In genomic region chr3:19885468-19885867, GRCh38 we compare ENCODE assay signal across 8 cellular contexts. TPM values are rescaled to one million over a fixed set of nuclear protein-coding genes. Genes with fewer than 3 reads are reported as not detected.
A peak's percentile ranks its signal among the peaks of the same experiment; 100 is the strongest.
DNase-seq lines count a peak whose midpoint lies in the region; ATAC-seq, FAIRE-seq and TF ChIP-seq lines count a peak whose summit lies in the region.

No MANE protein-coding gene starts in this region.

- ATAC-seq in PC-3 (no peak), aorta (ENCODE audit: low FRiP score) (no peak), GM18517 (IDR thresholded peaks at IDR 0.05; ENCODE audit: unreplicated experiment) (no peak)

- no peak overlapping the region for H3K4me2 ChIP-seq in PC-3 (ENCODE audit: low read length)
- H3K4me2 ChIP-seq in neuronal stem cell (ENCODE audit: insufficient read depth, low read length, poor library complexity, severe bottlenecking): no peak overlapping the region

- H2AFZ ChIP-seq in PC-3 (ENCODE audit: low read length) (no peak overlapping the region), neuronal stem cell (ENCODE audit: low read length) (no peak overlapping the region)

- H4K91ac ChIP-seq in neuronal stem cell (ENCODE audit: low read depth, low read length, poor library complexity): no peak overlapping the region

- peaks cover 16% of the 10 kb centered on the region for H3K4me1 ChIP-seq in PC-3 (ENCODE audit: insufficient read depth, low read length)
- no peaks in the 10 kb centered on the region for H3K4me1 ChIP-seq in endodermal cell (ENCODE audit: control insufficient read depth, insufficient read depth, low read length)
- H3K4me1 ChIP-seq in neuronal stem cell (ENCODE audit: control insufficient read depth in 2 of 2, insufficient read depth in 1 of 2, low read depth in 1 of 2, low read length in 2 of 2): no peaks in the 10 kb centered on the region
- peaks cover 0 to 2% of the 10 kb centered on the region in 2 donors for H3K4me1 ChIP-seq in aorta (ENCODE audit: control insufficient read depth in 1 of 2, insufficient read depth in 2 of 2, low read length in 2 of 2)

- no peak overlapping the region for H2BK120ac ChIP-seq in neuronal stem cell (ENCODE audit: low read depth, low read length)

- no peak overlapping the region for H2AK5ac ChIP-seq in neuronal stem cell (ENCODE audit: low read depth, low read length)

- WGBS in endodermal cell (ENCODE audit: insufficient coverage in 1 of 2, insufficient read length in 1 of 2), 2 experiments: 39% methylated on average over 5 of the region's 5 CpGs; no CpG with 5 or more reads in 1 of the 2 experiments
- WGBS in neuronal stem cell (ENCODE audit: extremely low coverage in 2 of 2, insufficient read length in 2 of 2, insufficient replicate concordance in 1 of 2), 2 donors: no CpG with 5 or more reads among the region's 5 CpGs
- 49 to 56% methylated on average over 5 of the region's 5 CpGs for WGBS in aorta, 2 donors

- no peaks in the 10 kb centered on the region for H4K20me1 ChIP-seq in PC-3 (ENCODE audit: low read length)

- H3K14ac ChIP-seq in neuronal stem cell (ENCODE audit: low read length): no peak overlapping the region

- no peak overlapping the region for H3K4ac ChIP-seq in neuronal stem cell (ENCODE audit: low read length)

- no peak overlapping the region for H2BK5ac ChIP-seq in neuronal stem cell (ENCODE audit: low read length)

- H3K9me3 Mint-ChIP-seq in endodermal cell: no peaks in the 10 kb centered on the region

- H3K36me3 Mint-ChIP-seq in endodermal cell (ENCODE audit: low read depth): no peaks in the 10 kb centered on the region

- H3K9ac ChIP-seq in PC-3 (ENCODE audit: low read length) (no peak overlapping the region), endodermal cell (ENCODE audit: extremely low read depth, low read length, poor library complexity, severe bottlenecking) (no peak overlapping the region), neuronal stem cell (ENCODE audit: low read depth, low read length, poor library complexity) (no peak overlapping the region)

- no peaks in the 10 kb centered on the region for H3K79me1 ChIP-seq in neuronal stem cell (ENCODE audit: low read depth, low read length)

- no peak overlapping the region for H2BK15ac ChIP-seq in neuronal stem cell (ENCODE audit: low read length)

- BruUV-seq in PC-3 (replicated peaks; lab: Mats Ljungman, UMichigan): no TSS peak

- TF ChIP-seq CTCF in PC-3 (conservative IDR thresholded peaks at IDR 0.05; ENCODE audit: low read depth, low read length) (peak; percentile 83), endodermal cell (conservative IDR thresholded peaks at IDR 0.05) (peak; percentile 83)

- no peaks in the 10 kb centered on the region for H3K27me3 Mint-ChIP-seq in endodermal cell (ENCODE audit: insufficient read depth)

- H3K27ac ChIP-seq in PC-3 (ENCODE audit: low read length): no peak overlapping the region
- H3K27ac ChIP-seq in endodermal cell (ENCODE audit: low read depth, low read length): no peak overlapping the region
- no peak overlapping the region for H3K27ac ChIP-seq in neuronal stem cell (replicated peaks; ENCODE audit: low read length)
- no peak overlapping the region for H3K27ac ChIP-seq in aorta (ENCODE audit: low read depth in 1 of 2, low read length in 2 of 2)

- intact Hi-C loops in PC-3 (cut with micrococcal nuclease): loop anchor here (5.0 kb wide), 2 partner anchors 87 to 237 kb away; no protein-coding TSS in a partner anchor
- intact Hi-C loops in aorta (cut with DNase I): loop anchor here in 1 of 2 donors (10.0 kb wide), 1 partner anchor 159 kb away; the partner anchor contains the start of gene KAT2B

- no peak overlapping the region for H3K18ac ChIP-seq in neuronal stem cell (ENCODE audit: low read length)

- H3F3A ChIP-seq in PC-3 (ENCODE audit: low read length, unreplicated experiment): no peaks in the 10 kb centered on the region

- no peaks in the 10 kb centered on the region for H3K27me3 ChIP-seq in PC-3 (ENCODE audit: low read length)
- no peaks in the 10 kb centered on the region for H3K27me3 ChIP-seq in endodermal cell (ENCODE audit: control insufficient read depth, insufficient read depth, low read length, poor library complexity, severe bottlenecking)
- no peaks in the 10 kb centered on the region for H3K27me3 ChIP-seq in neuronal stem cell (ENCODE audit: control insufficient read depth in 3 of 3, insufficient read depth in 3 of 3, low read depth in 1 of 3, low read length in 3 of 3)
- no peaks in the 10 kb centered on the region for H3K27me3 ChIP-seq in aorta (ENCODE audit: control insufficient read depth in 1 of 2, insufficient read depth in 2 of 2, low read length in 1 of 2)

- POLR2A ChIA-PET in PC-3 (lab: Charles Lee; ENCODE audit: unreplicated experiment): no interaction called here

- CTCF ChIA-PET in PC-3 (lab: Charles Lee): no interaction called here

- TF ChIP-seq POLR2A in H54 (IDR thresholded peaks at IDR 0.05; ENCODE audit: low read depth, low read length): no peak

- H2BK12ac ChIP-seq in neuronal stem cell (ENCODE audit: low read length): no peak overlapping the region

- H3K4me1 Mint-ChIP-seq in endodermal cell: peaks cover 4% of the 10 kb centered on the region

- no peaks in the 10 kb centered on the region for H3K36me3 ChIP-seq in PC-3 (ENCODE audit: low read depth, low read length)
- no peaks in the 10 kb centered on the region for H3K36me3 ChIP-seq in endodermal cell (ENCODE audit: control insufficient read depth, insufficient read depth, low read length)
- no peaks in the 10 kb centered on the region for H3K36me3 ChIP-seq in neuronal stem cell (replicated peaks in 1 of 2; ENCODE audit: control insufficient read depth in 2 of 2, insufficient read depth in 2 of 2, low read length in 2 of 2)
- H3K36me3 ChIP-seq in aorta (ENCODE audit: control insufficient read depth in 1 of 2, insufficient read depth in 2 of 2, low read length in 1 of 2): no peaks in the 10 kb centered on the region

- DNase-seq in SIG-M5 treated with dmso at 0.1 percent for 504 hours (lab: John Stamatoyannopoulos, UW; ENCODE audit: unreplicated experiment) (peak; percentile 53), SIG-M5 (lab: John Stamatoyannopoulos, UW) (no peak), H54 (ENCODE audit: insufficient read length, low spot score) (peak; percentile 23), PC-3 (peak; percentile 70), endodermal cell (no peak), neuronal stem cell (ENCODE audit: low spot score) (peak; percentile 6), aorta (no peak)

- no peak overlapping the region for H4K8ac ChIP-seq in neuronal stem cell (ENCODE audit: low read depth, low read length)

- H3K4me3 Mint-ChIP-seq in endodermal cell: no peak overlapping the region

- no peaks in the 10 kb centered on the region for H3K79me2 ChIP-seq in PC-3 (ENCODE audit: low read length)

- H3K9me3 ChIP-seq in PC-3 (ENCODE audit: low read length): no peaks in the 10 kb centered on the region
- no peaks in the 10 kb centered on the region for H3K9me3 ChIP-seq in endodermal cell (ENCODE audit: control insufficient read depth, low read length)
- H3K9me3 ChIP-seq in neuronal stem cell (replicated peaks in 1 of 2; ENCODE audit: control insufficient read depth in 2 of 2, insufficient read depth in 1 of 2, low read depth in 1 of 2, low read length in 2 of 2): no peaks in the 10 kb centered on the region
- H3K9me3 ChIP-seq in aorta (ENCODE audit: control insufficient read depth, low read length): no peaks in the 10 kb centered on the region

- H3K4me3 ChIP-seq in PC-3 (ENCODE audit: low read length) (no peak overlapping the region), endodermal cell (ENCODE audit: low read length) (no peak overlapping the region), neuronal stem cell (ENCODE audit: low read length in 2 of 2) (no peak overlapping the region), aorta (ENCODE audit: low read length in 2 of 2) (no peak overlapping the region)

- no peak overlapping the region for H3K23ac ChIP-seq in neuronal stem cell (ENCODE audit: low read depth, low read length, poor library complexity)

- peak; percentile 50 for FAIRE-seq in H54 (lab: Jason Lieb, UNC)

- H3K27ac Mint-ChIP-seq in endodermal cell: no peak overlapping the region

- no peaks in the 10 kb centered on the region for H3K9me2 ChIP-seq in PC-3 (replicated peaks; ENCODE audit: low read length)

RNA-seq across cellular contexts. Expression of gene EFHB, which starts 48.5 kb away (rescaled TPM):
- total RNA-seq in PC-3 (2014; rRNA removed) (not detected in 2 replicates), endodermal cell (1 to 10 TPM; 1.3 to 2.7 TPM), aorta (1 to 10 TPM in 1 of 2 donors, under 1 TPM in 1; 0.81 to 3.0 TPM)
- 2.3 TPM for polyA plus RNA-seq in endodermal cell (2013, experiment 1 of 2)
- polyA plus RNA-seq in endodermal cell (2013, experiment 2 of 2): 2.6 TPM
- polyA plus RNA-seq in neuronal stem cell (2013, experiment 1 of 2): 3.5 TPM
- polyA plus RNA-seq in neuronal stem cell (2013, experiment 2 of 2): 3.4 TPM
- polyA plus RNA-seq in aorta: 1 to 10 TPM in 1 of 2 donors, not detected in 1; 1.1 TPM

Comparison
In these comparisons a context has a peak if more than half of its experiments do, and no peak if none do; other contexts are left out.
1. DNase-seq: peak in SIG-M5 treated with dmso at 0.1 percent for 504 hours (single experiment), H54 (single experiment), PC-3 (single experiment) and neuronal stem cell (single experiment); none in SIG-M5 (single experiment), endodermal cell (single experiment) and aorta (0 of 2).